In the genomic region with DNA sequence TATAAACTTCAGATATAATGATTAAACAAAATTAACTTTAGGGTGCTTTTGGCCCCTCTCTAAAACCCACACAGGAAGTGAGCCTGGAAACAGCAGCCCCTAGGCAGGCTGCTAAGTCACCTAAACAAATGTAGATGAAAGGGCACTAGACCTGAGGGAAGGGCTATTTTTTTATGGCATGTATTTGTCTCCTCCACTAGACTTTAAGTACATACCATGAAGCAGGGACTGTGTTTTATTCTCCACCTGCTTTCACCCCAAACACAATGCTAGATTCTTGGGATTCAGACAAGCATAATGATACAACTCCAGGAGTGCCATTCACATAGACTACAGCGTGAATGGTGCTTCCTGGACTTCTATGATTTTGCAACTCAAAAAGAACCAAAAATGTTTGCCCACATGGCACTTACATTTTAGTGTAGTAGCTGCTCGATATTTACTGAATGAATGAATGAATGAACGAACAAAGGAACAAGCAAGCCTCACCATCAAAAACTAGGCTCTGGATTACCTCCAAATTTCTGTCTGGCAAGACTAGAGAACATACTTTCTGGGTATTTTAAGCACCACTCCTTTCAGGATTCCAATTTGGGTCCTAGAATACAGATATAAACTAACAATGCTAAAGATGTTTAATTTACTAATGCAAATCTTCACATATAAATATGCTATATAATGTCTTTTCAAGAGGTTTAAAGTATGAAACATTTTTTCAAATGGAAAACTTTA, we compare ENCODE assay signal across 10 cellular contexts. TPM values are rescaled to one million over a fixed set of nuclear protein-coding genes. Genes with fewer than 3 reads are reported as not detected.
DNase-seq lines count a peak whose midpoint lies in the region; ATAC-seq, FAIRE-seq and TF ChIP-seq lines count a peak whose summit lies in the region.
"Had no signal": no experiment of that assay in that cellular context is flagged by ENCODE, and none has a peak within 500 bp of the region (broad histone marks: within the 10 kb centered on the region; RNA-seq: fewer than 3 reads in every experiment).

No MANE protein-coding gene starts in this region.

- H2BK5ac ChIP-seq in mesendoderm (ENCODE audit: low read length): no peak overlapping the region

- peaks cover 94% of the 10 kb centered on the region for H3K79me2 ChIP-seq in PC-9 (ENCODE audit: low read depth)
- H3K79me2 ChIP-seq in mesendoderm (ENCODE audit: control insufficient read depth, insufficient read depth, low read length): peaks cover 27% of the 10 kb centered on the region

- no peak overlapping the region for H2BK15ac ChIP-seq in mesendoderm (replicated peaks; ENCODE audit: low read depth)

- no peaks in the 10 kb centered on the region for H4K20me1 ChIP-seq in PC-9 (ENCODE audit: insufficient read depth)

- H3K4me3 ChIP-seq in GM12865 (ENCODE audit: low read depth, low read length) (no peak overlapping the region), PC-9 (0 out of 2 replicates have a peak overlapping the region, but pooled peaks have one; percentile 1), mesendoderm (ENCODE audit: low read length) (no peak overlapping the region)
- H3K4me3 ChIP-seq: heart right ventricle had no signal

- no peak overlapping the region for H3K27ac Mint-ChIP-seq in glutamatergic neuron (ENCODE audit: unreplicated experiment)

- TF ChIP-seq CTCF in GM12865 (IDR thresholded peaks at IDR 0.05; ENCODE audit: insufficient read depth, low read depth, low read length, missing control alignments) (no peak), PC-9 (conservative IDR thresholded peaks at IDR 0.05) (no peak), glutamatergic neuron (IDR thresholded peaks at IDR 0.05; ENCODE audit: partially characterized antibody, unreplicated experiment) (no peak)

- no peaks in the 10 kb centered on the region for H3K9me3 Mint-ChIP-seq in glutamatergic neuron (ENCODE audit: unreplicated experiment)

- no peak overlapping the region for H3K4me3 Mint-ChIP-seq in glutamatergic neuron (ENCODE audit: unreplicated experiment)

- peaks cover 6% of the 10 kb centered on the region for H3K4me1 Mint-ChIP-seq in glutamatergic neuron (ENCODE audit: low read depth, unreplicated experiment)

- no peaks in the 10 kb centered on the region for H3K36me3 Mint-ChIP-seq in glutamatergic neuron (ENCODE audit: unreplicated experiment)

- no peak overlapping the region for H3K18ac ChIP-seq in mesendoderm (ENCODE audit: low read length)

- no peak for ATAC-seq in GM18870 (IDR thresholded peaks at IDR 0.05; ENCODE audit: unreplicated experiment)

- POLR2A ChIA-PET in PC-9 (lab: Charles Lee; ENCODE audit: unreplicated experiment): interaction anchor here (0.7 kb wide), 1 partner anchor 100 kb away, joined by 4 read pairs; no protein-coding TSS in a partner anchor

- no peaks in the 10 kb centered on the region for H3K9me2 ChIP-seq in PC-9 (ENCODE audit: insufficient read depth)

- no peak for TF ChIP-seq POLR2A in H54 (IDR thresholded peaks at IDR 0.05; ENCODE audit: low read depth, low read length)

- peaks cover 13% of the 10 kb centered on the region for H3K79me1 ChIP-seq in mesendoderm (ENCODE audit: low read length)

- H3K27ac ChIP-seq in PC-9 (peak overlapping the region; percentile 74), mesendoderm (ENCODE audit: low read depth, low read length) (no peak overlapping the region)
- H3K27ac ChIP-seq: heart right ventricle had no signal

- DNase-seq in GM12865 (ENCODE audit: low read depth): peak; percentile 19
- DNase-seq in H54 (ENCODE audit: insufficient read length, low spot score): no peak
- peak in 1 of 2 experiments; percentile 46 for DNase-seq in PC-9
- peak; percentile 42 for DNase-seq in mesendoderm
- DNase-seq in DMS 273 (lab: John Stamatoyannopoulos, UW; ENCODE audit: unreplicated experiment): no peak
- DNase-seq in NCI-H2107 treated with DMSO at 0.1 percent for 48 hours (lab: John Stamatoyannopoulos, UW; ENCODE audit: unreplicated experiment): no peak
- no peak for DNase-seq in glutamatergic neuron
- DNase-seq: heart right ventricle, NCI-H1930 had no signal

- H4K5ac ChIP-seq in mesendoderm (ENCODE audit: low read length): no peak overlapping the region

- H3K36me3 ChIP-seq in PC-9 (ENCODE audit: low read depth) (no peaks in the 10 kb centered on the region), mesendoderm (ENCODE audit: control insufficient read depth, insufficient read depth, low read length) (no peaks in the 10 kb centered on the region)
- H3K36me3 ChIP-seq: heart right ventricle had no signal

- no CpG with 5 or more reads among the region's 3 CpGs for WGBS in mesendoderm (ENCODE audit: extremely low coverage, insufficient coverage, low lambda C conversion rate)

- H3K27me3 ChIP-seq in PC-9 (ENCODE audit: insufficient read depth, low read depth): no peaks in the 10 kb centered on the region
- H3K27me3 ChIP-seq in mesendoderm (ENCODE audit: insufficient read depth, low read length, poor library complexity): no peaks in the 10 kb centered on the region
- H3K27me3 ChIP-seq: heart right ventricle had no signal

- H3K9ac ChIP-seq in mesendoderm (ENCODE audit: low read length): no peak overlapping the region

- H3K27me3 Mint-ChIP-seq in glutamatergic neuron (ENCODE audit: unreplicated experiment): peaks cover 3% of the 10 kb centered on the region

- no TSS peak for BruUV-seq in PC-9 (replicated peaks; lab: Mats Ljungman, UMichigan)

- no peak overlapping the region for H2AK5ac ChIP-seq in mesendoderm (ENCODE audit: low read length)

- FAIRE-seq in H54 (lab: Jason Lieb, UNC): peak; percentile 93

- H3K9me3 ChIP-seq in PC-9 (ENCODE audit: insufficient read depth, low read depth): no peaks in the 10 kb centered on the region
- H3K9me3 ChIP-seq: heart right ventricle had no signal

- H3K4ac ChIP-seq in mesendoderm (ENCODE audit: low read depth, low read length): no peak overlapping the region

- peak overlapping the region; percentile 36; the same call in 1 of the 2 replicates for H2AFZ ChIP-seq in PC-9

- peaks cover 27% of the 10 kb centered on the region for H3K4me1 ChIP-seq in PC-9 (replicated peaks; ENCODE audit: insufficient read depth)
- H3K4me1 ChIP-seq in mesendoderm (ENCODE audit: control insufficient read depth, low read depth, low read length): peaks cover 4% of the 10 kb centered on the region

- CTCF ChIA-PET in PC-9 (lab: Charles Lee): no interaction called here

- peak overlapping the region; percentile 59 for H3K4me2 ChIP-seq in PC-9
- H3K4me2 ChIP-seq in mesendoderm (ENCODE audit: low read length): no peak overlapping the region

- no peak overlapping the region for H3K23ac ChIP-seq in mesendoderm (ENCODE audit: low read length)

- H4K8ac ChIP-seq in mesendoderm (ENCODE audit: low read depth, low read length): no peak overlapping the region

- no peaks in the 10 kb centered on the region for H3F3A ChIP-seq in PC-9 (ENCODE audit: insufficient read depth, low read depth)

- intact Hi-C loops in PC-9 (cut with micrococcal nuclease; ENCODE audit: unreplicated experiment): no loop called here

- peak overlapping the region; percentile 28 for H3K56ac ChIP-seq in mesendoderm (ENCODE audit: low read length)

- H2BK120ac ChIP-seq in mesendoderm (ENCODE audit: low read depth, low read length): no peak overlapping the region

RNA-seq across cellular contexts. Expression of a gene that starts 10.0 kb away (rescaled TPM):
- 12.6 and 12.8 TPM in 2 replicates for total RNA-seq in PC-9 (2021)
- polyA plus RNA-seq in mesendoderm (2013, experiment 1 of 2): 4.6 TPM
- polyA plus RNA-seq in mesendoderm (2013, experiment 2 of 2): 4.5 TPM
- 108 TPM for total RNA-seq in glutamatergic neuron (ENCODE audit: unreplicated experiment)

RNA-seq across cellular contexts. Expression of a gene that starts 23.4 kb away (rescaled TPM):
- total RNA-seq in PC-9 (2021) (16.9 and 17.6 TPM in 2 replicates), glutamatergic neuron (ENCODE audit: unreplicated experiment) (20.0 TPM)
- 16.0 TPM for polyA plus RNA-seq in mesendoderm (2013, experiment 1 of 2)
- polyA plus RNA-seq in mesendoderm (2013, experiment 2 of 2): 16.7 TPM

Comparison
In these comparisons a context has a peak if more than half of its experiments do, and no peak if none do; other contexts are left out.
1. DNase-seq: peak in GM12865 (single experiment) and mesendoderm (single experiment); none in H54 (single experiment), DMS 273 (single experiment), NCI-H2107 treated with DMSO at 0.1 percent for 48 hours (single experiment) and glutamatergic neuron (single experiment).